ENCODE assay signal across 25 cellular contexts in genomic region chr3:20344400-20344959, GRCh38.
A peak's percentile ranks its signal among the peaks of the same experiment; 100 is the strongest.
DNase-seq lines count a peak whose midpoint lies in the region; ATAC-seq and TF ChIP-seq lines count a peak whose summit lies in the region.
"Had no signal": no experiment of that assay in that cellular context is flagged by ENCODE, and none has a peak within 500 bp of the region (broad histone marks: within the 10 kb centered on the region; RNA-seq: fewer than 3 reads in every experiment).

No MANE protein-coding gene starts in this region.

- ATAC-seq in activated T-cell treated with anti-CD3 and anti-CD28 coated beads, Interleukin-2, amount 50 U/mL, for 72 hours (replicated peaks in 1 of 2) = peak; percentile 55 to 63
- ATAC-seq in HG03378 (IDR thresholded peaks at IDR 0.05; ENCODE audit: unreplicated experiment) = peak; percentile 57
- ATAC-seq in activated T-helper 17 cell treated with anti-CD3 and anti-CD28 coated beads, Interleukin-2, amount 50 U/mL, for 72 hours (replicated peaks) = peak; percentile 72
- peak; percentile 59 for ATAC-seq in stimulated activated naive CD8-positive, alpha-beta T cell treated with anti-CD3 and anti-CD28 coated beads, Interleukin-15, amount 100 ng/mL, for 72 hours
- ATAC-seq: CD8-positive, alpha-beta T cell; heart left ventricle; left lobe of liver; naive thymus-derived CD4-positive, alpha-beta T cell; upper lobe of right lung had no signal

- intact Hi-C loops in stomach (cut with DNase I; ENCODE audit: low total_unique reads) = no loop called here

- H3K4me1 ChIP-seq in stomach = peaks cover 0 to 7% (median 3%) of the 10 kb centered on the region in 4 donors
- H3K4me1 ChIP-seq: SJSA1, upper lobe of right lung had no signal

- no peak for DNase-seq in activated T-cell treated with anti-CD3 and anti-CD28 coated beads, Interleukin-2, amount 50 U/mL, for 72 hours
- DNase-seq in activated T-cell treated with anti-CD3 and anti-CD28 coated beads, Interleukin-2, amount 50 U/mL, for 48 hours = no peak
- no peak for DNase-seq in stimulated activated naive CD8-positive, alpha-beta T cell treated with anti-CD3 and anti-CD28 coated beads, Interleukin-15, amount 100 ng/mL, for 72 hours
- no peak for DNase-seq in stomach
- DNase-seq in NCI-H526 treated with DMSO at 0.1 percent for 48 hours (lab: John Stamatoyannopoulos, UW) = no peak
- DNase-seq in activated T-cell treated with anti-CD3 and anti-CD28 coated beads, Interleukin-2, amount 50 U/mL, for 1 hour = no peak
- DNase-seq: activated CD4-positive, alpha-beta T cell treated with anti-CD3 and anti-CD28 coated beads, Interleukin-2, amount 50 U/mL, for 1 hour; activated effector memory CD4-positive, alpha-beta T cell treated with anti-CD3 and anti-CD28 coated beads, Interleukin-2, amount 50 U/mL, for 16 hours; AML-193; brain microvascular endothelial cell; CD8-positive, alpha-beta T cell; DMS 273 treated with DMSO at 0.1 percent for 48 hours; effector CD8-positive, alpha-beta T cell; heart left ventricle; Kasumi-1; naive thymus-derived CD4-positive, alpha-beta T cell; NCI-H510A; NK-92 treated with Interleukin-12 subunit alpha and Interleukin-12 subunit beta, amount 100 ng/mL, for 24 hours; occipital lobe; upper lobe of right lung had no signal

- peaks cover 8% of the 10 kb centered on the region for H3K4me1 Mint-ChIP-seq in activated T-cell treated with anti-CD3 and anti-CD28 coated beads, Interleukin-2, amount 50 U/mL, for 72 hours (ENCODE audit: low read depth)
- H3K4me1 Mint-ChIP-seq in activated T-helper 17 cell treated with anti-CD3 and anti-CD28 coated beads, Interleukin-2, amount 50 U/mL, for 72 hours = no peaks in the 10 kb centered on the region
- no peaks in the 10 kb centered on the region for H3K4me1 Mint-ChIP-seq in stimulated activated naive CD8-positive, alpha-beta T cell treated with anti-CD3 and anti-CD28 coated beads, Interleukin-15, amount 100 ng/mL, for 72 hours
- H3K4me1 Mint-ChIP-seq: naive thymus-derived CD4-positive, alpha-beta T cell had no signal

- H3K4me3 ChIP-seq in stomach = no peak overlapping the region
- H3K4me3 ChIP-seq: heart left ventricle, SJSA1, upper lobe of right lung had no signal

- no peak for TF ChIP-seq CTCF in stomach (IDR thresholded peaks at IDR 0.05)

- TF ChIP-seq POLR2A in stomach (IDR thresholded peaks at IDR 0.05) = no peak

- TF ChIP-seq EP300 in stomach (IDR thresholded peaks at IDR 0.05) = no peak

- H3K9me3 ChIP-seq in stomach = no peaks in the 10 kb centered on the region
- H3K9me3 ChIP-seq: heart left ventricle, SJSA1, upper lobe of right lung had no signal

- no peaks in the 10 kb centered on the region for H3K36me3 ChIP-seq in stomach
- H3K36me3 ChIP-seq: brain microvascular endothelial cell, heart left ventricle, SJSA1, upper lobe of right lung had no signal

- H3K4me3 Mint-ChIP-seq in activated T-cell treated with anti-CD3 and anti-CD28 coated beads, Interleukin-2, amount 50 U/mL, for 72 hours = no peak overlapping the region
- H3K4me3 Mint-ChIP-seq in activated T-helper 17 cell treated with anti-CD3 and anti-CD28 coated beads, Interleukin-2, amount 50 U/mL, for 72 hours = no peak overlapping the region
- H3K4me3 Mint-ChIP-seq in stimulated activated naive CD8-positive, alpha-beta T cell treated with anti-CD3 and anti-CD28 coated beads, Interleukin-15, amount 100 ng/mL, for 72 hours = no peak overlapping the region
- H3K4me3 Mint-ChIP-seq: CD8-positive, alpha-beta T cell; mesothelial cell of epicardium; naive thymus-derived CD4-positive, alpha-beta T cell had no signal

- no peaks in the 10 kb centered on the region for H3K36me3 Mint-ChIP-seq in activated T-cell treated with anti-CD3 and anti-CD28 coated beads, Interleukin-2, amount 50 U/mL, for 72 hours (ENCODE audit: insufficient read depth in 2 of 2)
- H3K36me3 Mint-ChIP-seq in activated T-helper 17 cell treated with anti-CD3 and anti-CD28 coated beads, Interleukin-2, amount 50 U/mL, for 72 hours (ENCODE audit: low read depth) = no peaks in the 10 kb centered on the region
- H3K36me3 Mint-ChIP-seq: CD8-positive, alpha-beta T cell; mesothelial cell of epicardium; naive thymus-derived CD4-positive, alpha-beta T cell had no signal

- H3K27me3 Mint-ChIP-seq in activated T-cell treated with anti-CD3 and anti-CD28 coated beads, Interleukin-2, amount 50 U/mL, for 72 hours (ENCODE audit: low read depth) = no peaks in the 10 kb centered on the region
- H3K27me3 Mint-ChIP-seq in activated T-helper 17 cell treated with anti-CD3 and anti-CD28 coated beads, Interleukin-2, amount 50 U/mL, for 72 hours = no peaks in the 10 kb centered on the region
- no peaks in the 10 kb centered on the region for H3K27me3 Mint-ChIP-seq in stimulated activated naive CD8-positive, alpha-beta T cell treated with anti-CD3 and anti-CD28 coated beads, Interleukin-15, amount 100 ng/mL, for 72 hours

- no peak overlapping the region for H3K27ac Mint-ChIP-seq in activated T-cell treated with anti-CD3 and anti-CD28 coated beads, Interleukin-2, amount 50 U/mL, for 72 hours
- H3K27ac Mint-ChIP-seq in activated T-helper 17 cell treated with anti-CD3 and anti-CD28 coated beads, Interleukin-2, amount 50 U/mL, for 72 hours = no peak overlapping the region
- H3K27ac Mint-ChIP-seq in stimulated activated naive CD8-positive, alpha-beta T cell treated with anti-CD3 and anti-CD28 coated beads, Interleukin-15, amount 100 ng/mL, for 72 hours = peak overlapping the region in 1 of 2 donors; percentile 10
- H3K27ac Mint-ChIP-seq: CD8-positive, alpha-beta T cell; mesothelial cell of epicardium; naive thymus-derived CD4-positive, alpha-beta T cell had no signal

- no peak overlapping the region for H3K27ac ChIP-seq in stomach
- H3K27ac ChIP-seq: brain microvascular endothelial cell, heart left ventricle, SJSA1, upper lobe of right lung had no signal

- H3K9me3 Mint-ChIP-seq in activated T-cell treated with anti-CD3 and anti-CD28 coated beads, Interleukin-2, amount 50 U/mL, for 72 hours = peaks cover 0 to 3% of the 10 kb centered on the region in 2 donors
- no peaks in the 10 kb centered on the region for H3K9me3 Mint-ChIP-seq in activated T-helper 17 cell treated with anti-CD3 and anti-CD28 coated beads, Interleukin-2, amount 50 U/mL, for 72 hours
- no peaks in the 10 kb centered on the region for H3K9me3 Mint-ChIP-seq in stimulated activated naive CD8-positive, alpha-beta T cell treated with anti-CD3 and anti-CD28 coated beads, Interleukin-15, amount 100 ng/mL, for 72 hours
- H3K9me3 Mint-ChIP-seq: CD8-positive, alpha-beta T cell; mesothelial cell of epicardium; naive thymus-derived CD4-positive, alpha-beta T cell had no signal

- no peaks in the 10 kb centered on the region for H3K27me3 ChIP-seq in stomach
- H3K27me3 ChIP-seq: brain microvascular endothelial cell, heart left ventricle, SJSA1, upper lobe of right lung had no signal
